In genomic region chr4:88897180-88897579, GRCh38 we compare ENCODE assay signal across 27 cellular contexts.
DNase-seq lines count a peak whose midpoint lies in the region; ATAC-seq and TF ChIP-seq lines count a peak whose summit lies in the region.
"Had no signal": no experiment of that assay in that cellular context is flagged by ENCODE, and none has a peak within 500 bp of the region (broad histone marks: within the 10 kb centered on the region; RNA-seq: fewer than 3 reads in every experiment).

No MANE protein-coding gene starts in this region.

- H3K36me3 ChIP-seq in RWPE2 (ENCODE audit: low read depth) (no peaks in the 10 kb centered on the region), sigmoid colon (no peaks in the 10 kb centered on the region)
- H3K36me3 ChIP-seq: cardiac muscle cell, colonic mucosa, thyroid gland had no signal

- no peak for TF ChIP-seq POLR2A in sigmoid colon (IDR thresholded peaks at IDR 0.05)

- H3K4me1 ChIP-seq in RWPE2 (ENCODE audit: insufficient read depth, poor library complexity, severe bottlenecking) (no peaks in the 10 kb centered on the region), foreskin keratinocyte (peaks cover 15% of the 10 kb centered on the region), sigmoid colon (no peaks in the 10 kb centered on the region)
- H3K4me1 ChIP-seq: colonic mucosa, thyroid gland had no signal

- H3K4me3 ChIP-seq in RWPE2 (ENCODE audit: severe bottlenecking) (no peak overlapping the region), sigmoid colon (no peak overlapping the region)
- H3K4me3 ChIP-seq: cardiac muscle cell, colonic mucosa, GM12878, thyroid gland had no signal

- no peak overlapping the region for H3K27ac ChIP-seq in RWPE2 (ENCODE audit: poor library complexity, severe bottlenecking)
- H3K27ac ChIP-seq in foreskin keratinocyte, result no peak overlapping the region
- H3K27ac ChIP-seq in sigmoid colon, result no peak overlapping the region
- H3K27ac ChIP-seq: cardiac muscle cell, colonic mucosa, thyroid gland had no signal

- no peak for TF ChIP-seq CTCF in RWPE2 (IDR thresholded peaks at IDR 0.05; ENCODE audit: poor library complexity, severe bottlenecking)
- no peak for TF ChIP-seq CTCF in foreskin keratinocyte (conservative IDR thresholded peaks at IDR 0.05)
- TF ChIP-seq CTCF in sigmoid colon (IDR thresholded peaks at IDR 0.05), result no peak

- H3K9me3 ChIP-seq in RWPE2 (ENCODE audit: severe bottlenecking) (no peaks in the 10 kb centered on the region), sigmoid colon (no peaks in the 10 kb centered on the region)
- H3K9me3 ChIP-seq: colonic mucosa had no signal

- intact Hi-C loops in sigmoid colon (cut with DNase I), result no loop called here

- DNase-seq in EH (ENCODE audit: low read depth), result peak; percentile 18
- peak; percentile 41 for DNase-seq in HT1080 (ENCODE audit: low read depth)
- DNase-seq in RWPE2 (ENCODE audit: low spot score), result no peak
- DNase-seq in foreskin keratinocyte, result peak; percentile 17 to 60
- no peak for DNase-seq in sigmoid colon
- DNase-seq in Ammon's horn (ENCODE audit: low spot score), result no peak
- no peak for DNase-seq in AG20443 (ENCODE audit: low spot score)
- DNase-seq in cerebellar nuclear complex (lab: John Stamatoyannopoulos, UW), result no peak
- DNase-seq: activated CD8-positive, alpha-beta T cell treated with anti-CD3 and anti-CD28 coated beads, Interleukin-2, amount 10 ng/mL, durations not matched to agents 7 days and 5 days; CD4-positive, alpha-beta memory T cell; colonic mucosa; effector CD4-positive, alpha-beta T cell; HCEC 1CT; Kasumi-1; left ventricle myocardium superior; MV-4-11; NCI-H1436 treated with DMSO at 0.1 percent for 48 hours; NCI-H2107; NCI-H510A; NK-92 treated with Interleukin-12 subunit alpha and Interleukin-12 subunit beta, amount 100 ng/mL, for 24 hours; right cardiac atrium; SHP77; stimulated activated CD8-positive, alpha-beta memory T cell treated with anti-CD3 and anti-CD28 coated beads, Interleukin-4, amount 100 ng/mL, for 48 hours; stimulated activated naive CD8-positive, alpha-beta T cell treated with anti-CD3 and anti-CD28 coated beads, Interleukin-15, amount 100 ng/mL, for 72 hours; thyroid gland had no signal

- no peak for TF ChIP-seq EP300 in sigmoid colon (IDR thresholded peaks at IDR 0.05)

- WGBS in sigmoid colon, 2 donors, result 90 to 93% methylated on average over 2 of the region's 2 CpGs

- ATAC-seq in RWPE2 (ENCODE audit: low read depth), result peak; percentile 44; the same call in 1 of the 3 replicates
- ATAC-seq in foreskin keratinocyte, result peak; percentile 63
- ATAC-seq: activated CD8-positive, alpha-beta T cell treated with anti-CD3 and anti-CD28 coated beads, Interleukin-2, amount 10 ng/mL, durations not matched to agents 7 days and 5 days; GM12878; left ventricle myocardium superior; right cardiac atrium; stimulated activated naive CD8-positive, alpha-beta T cell treated with anti-CD3 and anti-CD28 coated beads, Interleukin-15, amount 100 ng/mL, for 72 hours had no signal

- H3K27me3 ChIP-seq in RWPE2 (ENCODE audit: insufficient read depth, poor library complexity, severe bottlenecking) (no peaks in the 10 kb centered on the region), foreskin keratinocyte (no peaks in the 10 kb centered on the region), sigmoid colon (no peaks in the 10 kb centered on the region)
- H3K27me3 ChIP-seq: cardiac muscle cell, colonic mucosa, thyroid gland had no signal

Comparison
In these comparisons a context has a peak if more than half of its experiments do, and no peak if none do; other contexts are left out.
1. DNase-seq: peak in EH (single experiment), HT1080 (single experiment) and foreskin keratinocyte (2 of 2); none in RWPE2 (single experiment), sigmoid colon (single experiment), Ammon's horn (single experiment), AG20443 (single experiment) and cerebellar nuclear complex (0 of 2).